In genomic region chr2:175004980-175005832, GRCh38 we compare ENCODE assay signal across 8 cellular contexts. TPM values are rescaled to one million over a fixed set of nuclear protein-coding genes. Genes with fewer than 3 reads are reported as not detected.
DNase-seq lines count a peak whose midpoint lies in the region; ATAC-seq and TF ChIP-seq lines count a peak whose summit lies in the region.

A gene with protein sequence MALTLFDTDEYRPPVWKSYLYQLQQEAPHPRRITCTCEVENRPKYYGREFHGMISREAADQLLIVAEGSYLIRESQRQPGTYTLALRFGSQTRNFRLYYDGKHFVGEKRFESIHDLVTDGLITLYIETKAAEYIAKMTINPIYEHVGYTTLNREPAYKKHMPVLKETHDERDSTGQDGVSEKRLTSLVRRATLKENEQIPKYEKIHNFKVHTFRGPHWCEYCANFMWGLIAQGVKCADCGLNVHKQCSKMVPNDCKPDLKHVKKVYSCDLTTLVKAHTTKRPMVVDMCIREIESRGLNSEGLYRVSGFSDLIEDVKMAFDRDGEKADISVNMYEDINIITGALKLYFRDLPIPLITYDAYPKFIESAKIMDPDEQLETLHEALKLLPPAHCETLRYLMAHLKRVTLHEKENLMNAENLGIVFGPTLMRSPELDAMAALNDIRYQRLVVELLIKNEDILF (minus strand): TSS chr2:175005381. CDS start chr2:175004912, 469 bp downstream.

- peak within 1 kb of the TSS; percentile 80 for H2AFZ ChIP-seq in GM23338

- peaks cover 36% of the 10 kb centered on the region for H3K4me1 ChIP-seq in GM23338 (ENCODE audit: insufficient read depth)
- no peaks in the 10 kb centered on the region; the same call in 1 of the 2 replicates for H3K4me1 ChIP-seq in iPS DF 6.9 (ENCODE audit: control insufficient read depth, insufficient read depth, low read length)
- H3K4me1 ChIP-seq in sigmoid colon = peaks cover 0 to 30% (median 4%) of the 10 kb centered on the region in 4 donors

- peaks cover 5% of the 10 kb centered on the region; the same call in 1 of the 2 replicates for H4K20me1 ChIP-seq in GM23338 (replicated peaks; ENCODE audit: insufficient read depth)

- H3K4me1 Mint-ChIP-seq in GM23338 = peaks cover 44% of the 10 kb centered on the region

- no peaks in the 10 kb centered on the region for H3K9me2 ChIP-seq in GM23338 (ENCODE audit: insufficient read depth)

- in situ Hi-C loops in astrocyte of the spinal cord (cut with HindIII; ENCODE audit: low sequenced_read_pairs) = no loop called here

- TF ChIP-seq POLR2A in sigmoid colon (IDR thresholded peaks at IDR 0.05) = no peak

- H3K36me3 ChIP-seq in GM23338 (ENCODE audit: insufficient read depth) (no peaks in the 10 kb centered on the region), iPS DF 6.9 (ENCODE audit: control insufficient read depth, insufficient read depth, low read length) (no peaks in the 10 kb centered on the region), sigmoid colon (no peaks in the 10 kb centered on the region)

- peaks cover 4% of the 10 kb centered on the region; the same call in 1 of the 3 replicates for H3K36me3 Mint-ChIP-seq in GM23338 (ENCODE audit: low read depth)

- peaks cover 42% of the 10 kb centered on the region for H3K79me2 ChIP-seq in GM23338 (replicated peaks; ENCODE audit: insufficient read depth)

- DNase-seq in DMS79 treated with DMSO at 0.1 percent for 48 hours (lab: John Stamatoyannopoulos, UW) = peak; percentile 76
- DNase-seq in GM23338 (ENCODE audit: low spot score) = peak; percentile 90
- DNase-seq in MV-4-11 (lab: John Stamatoyannopoulos, UW) = peak; percentile 16
- peak; percentile 55 for DNase-seq in T-helper 22 cell (ENCODE audit: low read depth)
- DNase-seq in astrocyte of the spinal cord (ENCODE audit: low read depth, low spot score) = peak; percentile 64
- no peak for DNase-seq in iPS DF 6.9 (ENCODE audit: low read depth, low spot score)
- peak; percentile 91 for DNase-seq in sigmoid colon
- DNase-seq in NK-92 treated with Interleukin-12 subunit alpha and Interleukin-12 subunit beta, amount 100 ng/mL, for 24 hours (lab: John Stamatoyannopoulos, UW) = no peak

- H3K9me3 ChIP-seq in iPS DF 6.9 (ENCODE audit: control insufficient read depth, insufficient read depth, low read length) (no peaks in the 10 kb centered on the region), sigmoid colon (no peaks in the 10 kb centered on the region)

- peaks cover 3% of the 10 kb centered on the region for H3K27me3 Mint-ChIP-seq in GM23338 (ENCODE audit: insufficient read depth, low read depth, poor library complexity)

- H3K4me3 ChIP-seq in GM23338 = peak within 1 kb of the TSS; percentile 83
- H3K4me3 ChIP-seq in astrocyte of the spinal cord (ENCODE audit: low read depth, low read length) = peak within 1 kb of the TSS; percentile 51
- peak within 1 kb of the TSS; percentile 78; the same call in 1 of the 2 replicates for H3K4me3 ChIP-seq in iPS DF 6.9 (ENCODE audit: low read length)
- peak within 1 kb of the TSS; percentile 83 to 99 (median 92) for H3K4me3 ChIP-seq in sigmoid colon

- H3F3A ChIP-seq in GM23338 (replicated peaks; ENCODE audit: low read depth) = no peaks in the 10 kb centered on the region

- peak within 1 kb of the TSS; percentile 86 for H3K4me2 ChIP-seq in GM23338

- TF ChIP-seq CTCF in GM23338 (conservative IDR thresholded peaks at IDR 0.05; ENCODE audit: low read depth in 2 of 2) (peak; percentile 19 to 29; a peak in 3 of 4 replicates), astrocyte of the spinal cord (IDR thresholded peaks at IDR 0.05; ENCODE audit: low read depth, low read length) (no peak), sigmoid colon (IDR thresholded peaks at IDR 0.05) (no peak)

- intact Hi-C loops in sigmoid colon (cut with DNase I) = loop anchor here (5.0 kb wide), 1 partner anchor 162 kb away; the partner anchor contains the start of gene ATF2

- H3K4me3 Mint-ChIP-seq in GM23338 = peak within 1 kb of the TSS; percentile 95

- H3K27ac Mint-ChIP-seq in GM23338 = peak within 1 kb of the TSS; percentile 93

- no peaks in the 10 kb centered on the region for H3K27me3 ChIP-seq in GM23338 (ENCODE audit: insufficient read depth)
- H3K27me3 ChIP-seq in iPS DF 6.9 (ENCODE audit: control insufficient read depth, insufficient read depth, low read length) = no peaks in the 10 kb centered on the region
- H3K27me3 ChIP-seq in sigmoid colon = no peaks in the 10 kb centered on the region

- no peak for TF ChIP-seq EP300 in sigmoid colon (IDR thresholded peaks at IDR 0.05)

- peak within 1 kb of the TSS; percentile 76 for H3K27ac ChIP-seq in GM23338 (ENCODE audit: low read depth)
- no peak within 1 kb of the TSS for H3K27ac ChIP-seq in iPS DF 6.9 (ENCODE audit: low read length)
- peak within 1 kb of the TSS; percentile 87 to 95 (median 94) for H3K27ac ChIP-seq in sigmoid colon

- no peaks in the 10 kb centered on the region; the same call in 2 of the 3 replicates for H3K9me3 Mint-ChIP-seq in GM23338

- peak; percentile 79 for ATAC-seq in GM23338

- no CpG with 5 or more reads among the region's 92 CpGs for WGBS in iPS DF 6.9 (ENCODE audit: insufficient coverage, insufficient read length)
- WGBS in sigmoid colon, 2 donors = 1% methylated on average over 92 of the region's 92 CpGs

TF ChIP-seq in GM23338, 12 proteins besides CTCF, POLR2A, EP300 and RAD21:
- TF ChIP-seq POLR2AphosphoS5 (IDR thresholded peaks at IDR 0.05; ENCODE audit: low read depth) = peak; percentile 63
- TF ChIP-seq JUNB (IDR thresholded peaks at IDR 0.05; ENCODE audit: unreplicated experiment) = no peak
- no peak for TF ChIP-seq CREB1 (CRISPR knock-in tag; IDR thresholded peaks at IDR 0.05; ENCODE audit: low read depth)

RNA-seq across cellular contexts. Expression of the gene that starts here (rescaled TPM):
- total RNA-seq in GM23338 (2014; rRNA removed; shearing (Covaris generic)) = 30.2 and 36.5 TPM in 2 replicates
- 26.3 and 28.1 TPM in 2 replicates for polyA plus RNA-seq in GM23338 (2016; fragmentation: Nextera tagmentation; extraction: Ambion mirVana)
- total RNA-seq in sigmoid colon = 10 to 100 TPM; 11.4 to 15.6 (median 12.6) TPM
- 1 to 10 TPM; 2.1 to 5.8 (median 3.6) TPM for polyA plus RNA-seq in sigmoid colon

Comparison
In these comparisons a context has a peak if more than half of its experiments do, and no peak if none do; other contexts are left out.
1. DNase-seq: peak in DMS79 treated with DMSO at 0.1 percent for 48 hours (single experiment), GM23338 (single experiment), MV-4-11 (single experiment), T-helper 22 cell (single experiment), astrocyte of the spinal cord (single experiment) and sigmoid colon (single experiment); none in iPS DF 6.9 (single experiment) and NK-92 treated with Interleukin-12 subunit alpha and Interleukin-12 subunit beta, amount 100 ng/mL, for 24 hours (single experiment).
2. CTCF ChIP-seq: peak in GM23338 (2 of 2); none in astrocyte of the spinal cord (single experiment) and sigmoid colon (0 of 4).
3. Peak in every context shown above with its lines, with median percentiles within 50 percentile points of each other: H3K4me3 ChIP-seq.